ENCODE assay signal across 8 cellular contexts in the genomic region with DNA sequence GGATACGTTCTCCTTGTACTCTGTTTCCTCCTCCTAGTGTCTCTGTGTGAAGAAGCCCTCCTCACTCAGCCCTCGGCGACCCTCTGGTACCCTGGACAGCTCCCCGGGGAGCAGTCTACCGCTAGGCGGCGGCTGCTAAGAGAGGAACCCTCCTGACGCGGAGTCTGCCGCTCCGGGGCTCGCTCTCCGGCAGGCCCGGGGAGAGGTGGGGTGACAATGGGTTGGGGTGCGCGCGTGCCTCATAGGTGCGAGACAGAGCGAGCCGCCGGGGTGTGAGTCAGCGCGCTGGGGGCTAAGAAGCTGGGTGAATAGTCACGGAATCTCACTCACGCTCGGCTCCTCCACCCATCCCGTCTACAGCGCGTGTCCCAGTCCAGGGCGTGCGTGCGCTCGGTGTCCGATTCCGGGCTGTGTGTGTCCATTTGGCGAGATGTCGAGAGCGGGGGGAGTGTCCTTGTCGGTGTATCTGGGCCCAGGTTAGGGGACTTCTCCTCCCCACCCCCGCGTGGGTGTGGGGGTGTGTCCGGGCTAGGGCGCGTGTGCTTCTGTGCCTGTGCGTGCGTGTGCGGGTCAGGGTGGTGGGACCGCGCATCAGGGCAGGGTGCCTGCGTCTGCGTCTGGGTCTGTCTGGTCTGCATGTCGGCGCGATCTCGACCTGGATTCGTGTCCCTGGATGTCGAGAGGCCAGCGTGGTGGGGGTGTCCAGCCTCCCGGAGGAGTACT. TPM values are rescaled to one million over a fixed set of nuclear protein-coding genes. Genes with fewer than 3 reads are reported as not detected.
DNase-seq lines count a peak whose midpoint lies in the region; ATAC-seq, FAIRE-seq and TF ChIP-seq lines count a peak whose summit lies in the region.

No MANE protein-coding gene starts in this region.

- peak overlapping the region; percentile 27 to 87 for H3K4me3 Mint-ChIP-seq in CD14-positive monocyte

- H3K9me1 ChIP-seq in K562 (ENCODE audit: control insufficient read depth, insufficient read depth, low read length) (no peaks in the 10 kb centered on the region), keratinocyte (ENCODE audit: control insufficient read depth, extremely low read depth, insufficient read depth, low read length) (peaks cover 5% of the 10 kb centered on the region)

- BruUV-seq in K562 (replicated peaks; lab: Mats Ljungman, UMichigan): no TSS peak

- no peak overlapping the region for H3K27ac ChIP-seq in K562 (ENCODE audit: extremely low read depth, low read depth, low read length)
- H3K27ac ChIP-seq in keratinocyte (ENCODE audit: control insufficient read depth, insufficient read depth, low read length): peak overlapping the region; percentile 91

- no peaks in the 10 kb centered on the region for H3K36me3 ChIP-seq in K562 (ENCODE audit: control insufficient read depth, insufficient read depth, low read length)
- H3K36me3 ChIP-seq in keratinocyte (ENCODE audit: control insufficient read depth in 2 of 2, extremely low read depth in 1 of 2, insufficient read depth in 2 of 2, low read length in 2 of 2): peaks cover 3 to 5% of the 10 kb centered on the region in 2 experiments

- intact Hi-C loops in CD14-positive monocyte (cut with micrococcal nuclease): no loop called here
- intact Hi-C loops in K562 (cut with micrococcal nuclease): no loop called here

- H3K27me3 ChIP-seq in K562 (ENCODE audit: control insufficient read depth in 2 of 2, insufficient read depth in 2 of 2, low read length in 2 of 2) (no peaks in the 10 kb centered on the region), keratinocyte (ENCODE audit: control insufficient read depth, extremely low read depth, insufficient read depth, low read length) (no peaks in the 10 kb centered on the region)

- CTCF ChIA-PET in K562 (lab: Yijun Ruan, JAX; ENCODE audit: low intra/inter-chr PET ratio): interaction anchor here (0.5 kb wide), 1 partner anchor 296 kb away, joined by 3 read pairs; no protein-coding TSS in a partner anchor

- TF ChIP-seq CTCF in CD14-positive monocyte (IDR thresholded peaks at IDR 0.05) (peak; percentile 24), K562 (IDR thresholded peaks at IDR 0.05 in 2 of 3, conservative IDR thresholded peaks at IDR 0.05 in 1 of 3; ENCODE audit: insufficient read depth in 2 of 3, low read depth in 1 of 3, low read length in 3 of 3) (peak; percentile 44 to 60 (median 57)), keratinocyte (optimal IDR thresholded peaks at IDR 0.05 in 1 of 3, IDR thresholded peaks at IDR 0.05 in 1 of 3, conservative IDR thresholded peaks at IDR 0.05 in 1 of 3; ENCODE audit: extremely low read depth in 1 of 3, insufficient read depth in 2 of 3, low read length in 3 of 3) (peak; percentile 88 to 95 (median 94))

- peak in 1 of 2 experiments; percentile 16; a peak in 2 of 4 replicates for TF ChIP-seq RAD21 in K562 (CRISPR knock-in tag; conservative IDR thresholded peaks at IDR 0.05 in 1 of 2, IDR thresholded peaks at IDR 0.05 in 1 of 2)

- peaks cover 0 to 9% of the 10 kb centered on the region in 2 experiments; a peak in 2 of 5 replicates for H3K4me1 ChIP-seq in K562 (replicated peaks in 1 of 2; ENCODE audit: control insufficient read depth in 2 of 2, insufficient read depth in 2 of 2, low read length in 2 of 2)
- H3K4me1 ChIP-seq in keratinocyte (ENCODE audit: control insufficient read depth, extremely low read depth, insufficient read depth, low read length): peaks cover 36% of the 10 kb centered on the region

- FAIRE-seq in K562 (lab: Jason Lieb, UNC) (no peak), keratinocyte (lab: Jason Lieb, UNC) (no peak), urothelium cell line (lab: Jason Lieb, UNC) (no peak)

- peaks cover 0 to 12% (median 5%) of the 10 kb centered on the region in 7 donors for H3K9me3 Mint-ChIP-seq in CD14-positive monocyte

- H3K27ac Mint-ChIP-seq in CD14-positive monocyte: no peak overlapping the region

- no peaks in the 10 kb centered on the region for H3K9me3 ChIP-seq in K562 (replicated peaks; ENCODE audit: control insufficient read depth, insufficient read depth, low read depth, low read length)
- no peaks in the 10 kb centered on the region for H3K9me3 ChIP-seq in keratinocyte (ENCODE audit: control insufficient read depth, low read depth, low read length)

- 29% methylated on average over 53 of the region's 59 CpGs for WGBS in K562 (ENCODE audit: insufficient coverage, low coverage, missing lambda C conversion rate)

- no peak overlapping the region for H2AFZ ChIP-seq in K562 (ENCODE audit: low read depth, low read length)
- H2AFZ ChIP-seq in keratinocyte (ENCODE audit: control insufficient read depth, low read length): peak overlapping the region; percentile 87

- TF ChIP-seq POLR2A in K562 (conservative IDR thresholded peaks at IDR 0.05): no peak

- H3K4me3 ChIP-seq in K562: no peak overlapping the region
- peak overlapping the region; percentile 65 to 80 (median 80) for H3K4me3 ChIP-seq in keratinocyte (ENCODE audit: control insufficient read depth in 2 of 3, extremely low read depth in 1 of 3, insufficient read depth in 2 of 3, low read depth in 1 of 3, low read length in 3 of 3)

- H3K9ac ChIP-seq in K562 (ENCODE audit: insufficient read depth in 1 of 2, low read depth in 2 of 2, low read length in 2 of 2): no peak overlapping the region
- peak overlapping the region; percentile 91 for H3K9ac ChIP-seq in keratinocyte (ENCODE audit: control insufficient read depth, extremely low read depth, insufficient read depth, low read length)

- H3K4me1 Mint-ChIP-seq in CD14-positive monocyte: peaks cover 7% of the 10 kb centered on the region

- no peak for TF ChIP-seq EP300 in K562 (IDR thresholded peaks at IDR 0.05; ENCODE audit: low read length)

- H3K79me2 ChIP-seq in K562 (ENCODE audit: control insufficient read depth, insufficient read depth, low read length): no peaks in the 10 kb centered on the region
- H3K79me2 ChIP-seq in keratinocyte (ENCODE audit: control insufficient read depth, insufficient read depth, low read length): peaks cover 44% of the 10 kb centered on the region

- dilution Hi-C loops in keratinocyte (cut with MboI; ENCODE audit: extremely low pct_ligation_motif_present, low sequenced_read_pairs): no loop called here

- ATAC-seq in K562: peak; percentile 77
- ATAC-seq in HG02840 (IDR thresholded peaks at IDR 0.05; ENCODE audit: low FRiP score, unreplicated experiment): no peak

- H3K4me2 ChIP-seq in K562 (ENCODE audit: insufficient read depth, low read length): no peak overlapping the region
- peak overlapping the region; percentile 95 for H3K4me2 ChIP-seq in keratinocyte (ENCODE audit: control insufficient read depth, extremely low read depth, insufficient read depth, low read depth, low read length)

- H3K36me3 Mint-ChIP-seq in CD14-positive monocyte: peaks cover 0 to 5% of the 10 kb centered on the region in 2 donors

- POLR2A ChIA-PET in K562 (lab: Yijun Ruan, JAX): no interaction called here

- DNase-seq in CD14-positive monocyte (ENCODE audit: low spot score) (peak; percentile 47), KBM-7 (peak; percentile 67), K562 (ENCODE audit: extremely low read depth in 1 of 4, low spot score in 3 of 4) (peak; percentile 33 to 51 (median 42)), keratinocyte (ENCODE audit: low read depth, low spot score) (peak; percentile 75), NCI-H1092 treated with DMSO at 0.1 percent for 48 hours (lab: John Stamatoyannopoulos, UW) (no peak), urothelium cell line (ENCODE audit: low spot score) (no peak)
- peak; percentile 28 to 36 for DNase-seq in stimulated activated CD4-positive, alpha-beta T cell treated with anti-CD3 and anti-CD28 coated beads, Interleukin-2, amount 100 ng/mL, for 48 hours

- in situ Hi-C loops in KBM-7 (cut with MboI; ENCODE audit: low pct_unique_long_range_greater_than_20kb, low sequenced_read_pairs): no loop called here
- in situ Hi-C loops in K562 (cut with MboI): no loop called here

- H4K20me1 ChIP-seq in K562 (replicated peaks; ENCODE audit: control insufficient read depth, insufficient read depth, low read length) (no peaks in the 10 kb centered on the region), keratinocyte (ENCODE audit: control insufficient read depth, extremely low read depth, insufficient read depth, low read length) (peaks cover 23% of the 10 kb centered on the region)

- peaks cover 45 to 68% (median 54%) of the 10 kb centered on the region in 3 donors for H3K27me3 Mint-ChIP-seq in CD14-positive monocyte (ENCODE audit: low read depth in 3 of 3)

TF ChIP-seq in K562, 482 proteins besides CTCF, POLR2A, EP300 and RAD21 (continues in another document):
- no peak for TF ChIP-seq KLF1 (tag; IDR thresholded peaks at IDR 0.05)
- no peak for TF ChIP-seq ZFPM2 (CRISPR knock-in tag; IDR thresholded peaks at IDR 0.05)
- peak; percentile 88 for TF ChIP-seq MIER1 (IDR thresholded peaks at IDR 0.05; ENCODE audit: low read depth)
- no peak for TF ChIP-seq PML (IDR thresholded peaks at IDR 0.05; ENCODE audit: low read length)
- TF ChIP-seq PRMT5 (CRISPR knock-in tag; IDR thresholded peaks at IDR 0.05): peak; percentile 20; the same call in 1 of the 2 replicates

RNA-seq across cellular contexts. Expression of gene HS3ST2, which starts 0.6 kb away (rescaled TPM):
- polyA plus RNA-seq in CD14-positive monocyte (not detected), K562 (2011; rRNA removed) (not detected in 2 replicates), K562 (2014; fragmentation: Illumina TruSeq; extraction: Trizol) (not detected in 2 replicates), K562 (2014; fragmentation: Nextera tagmentation; extraction: Ambion mirVana) (not detected), K562 (2014; rRNA removed) (not detected in 2 replicates), keratinocyte (3.5 to 28.1 TPM (median 6.3 TPM) in 3 replicates)
- total RNA-seq in K562 (2011; cell fraction: chromatin; rRNA removed; ENCODE audit: low replicate concordance): not detected in 2 replicates
- total RNA-seq in K562 (2011; cell fraction: nucleolus; rRNA removed): not detected in 2 replicates
- not detected in 2 replicates for total RNA-seq in K562 (2011; cell fraction: nucleoplasm; rRNA removed)
- total RNA-seq in K562 (2014; rRNA removed) (not detected in 2 replicates), K562 (2014; rRNA removed; fragmentation: Illumina TruSeq; extraction: Trizol) (not detected in 2 replicates), K562 (2015; rRNA removed; fragmentation: Illumina TruSeq; extraction: Trizol) (not detected in 2 replicates), K562 (2021) (not detected in 2 replicates)
- polyA plus RNA-seq in K562 (2011; cell fraction: cytosol; rRNA removed): not detected in 2 replicates
- polyA plus RNA-seq in K562 (2011; cell fraction: nucleus; rRNA removed): not detected in 2 replicates
- polyA plus RNA-seq in K562 (2012): not detected in 2 replicates
- not detected in 2 replicates for polyA minus RNA-seq in K562 (2011; rRNA and poly(A)+ RNA removed)
- not detected in 2 replicates for polyA minus RNA-seq in K562 (2011; cell fraction: cytosol; rRNA and poly(A)+ RNA removed)
- polyA minus RNA-seq in K562 (2011; cell fraction: nucleus; rRNA and poly(A)+ RNA removed): not detected in 2 replicates
- 3.4 TPM for polyA plus RNA-seq in keratinocyte (2011; ENCODE audit: low read depth)
- polyA plus RNA-seq in keratinocyte (2011; cell fraction: cytosol; rRNA removed): 11.6 and 12.0 TPM in 2 replicates
- polyA plus RNA-seq in keratinocyte (2011; cell fraction: nucleus; rRNA removed): 8.5 and 11.1 TPM in 2 replicates
- polyA plus RNA-seq in keratinocyte (2012; ENCODE audit: low replicate concordance): 12.1 and 36.5 TPM in 2 replicates
- 1.7 to 37.5 TPM (median 5.7 TPM) in 3 replicates for polyA minus RNA-seq in keratinocyte
- polyA minus RNA-seq in keratinocyte (2011; cell fraction: cytosol; rRNA and poly(A)+ RNA removed): 8.1 TPM
- 7.6 and 8.6 TPM in 2 replicates for polyA minus RNA-seq in keratinocyte (2011; cell fraction: nucleus; rRNA and poly(A)+ RNA removed)

Comparison
In these comparisons a context has a peak if more than half of its experiments do, and no peak if none do; other contexts are left out.
1. DNase-seq: peak in CD14-positive monocyte (single experiment), KBM-7 (single experiment), K562 (4 of 4), keratinocyte (single experiment) and stimulated activated CD4-positive, alpha-beta T cell treated with anti-CD3 and anti-CD28 coated beads, Interleukin-2, amount 100 ng/mL, for 48 hours (2 of 2); none in NCI-H1092 treated with DMSO at 0.1 percent for 48 hours (single experiment) and urothelium cell line (single experiment).
2. CTCF ChIP-seq: peak in every context shown above with its lines; median percentile 94 in keratinocyte; 57 in K562; 24 in CD14-positive monocyte.